ENCODE assay signal across 1 cellular context in genomic region chr1:3453891-3454810, GRCh38.
TF ChIP-seq lines count a peak whose summit lies in the region.

TSS of gene ARHGEF16 (plus strand) at chr1:3454665. CDS start at chr1:3463085, 8,420 bp downstream.

TF ChIP-seq in K562, 482 proteins besides CTCF, POLR2A, EP300 and RAD21 (continued from another document and continues in another):
- TF ChIP-seq RBM25 (IDR thresholded peaks at IDR 0.05; ENCODE audit: low read depth, low read length, severe bottlenecking) (peak; percentile 79), USF1 (CRISPR knock-in tag; IDR thresholded peaks at IDR 0.05) (peak; percentile 80), HNRNPL (IDR thresholded peaks at IDR 0.05; ENCODE audit: low read depth, low read length) (no peak), CBX1 (IDR thresholded peaks at IDR 0.05; ENCODE audit: low read depth) (0 out of 2 replicates have a peak, but pooled peaks have one; percentile 52), ZNF24 (IDR thresholded peaks at IDR 0.05) (peak; percentile 13; the same call in 1 of the 2 replicates), MAZ (CRISPR knock-in tag; conservative IDR thresholded peaks at IDR 0.05 in 1 of 2, IDR thresholded peaks at IDR 0.05 in 1 of 2) (peak; percentile 50 to 58), ELF4 (CRISPR knock-in tag; IDR thresholded peaks at IDR 0.05) (no peak), ATF7 (IDR thresholded peaks at IDR 0.05) (peak; percentile 28; the same call in 1 of the 2 replicates), NR3C1 (CRISPR knock-in tag; IDR thresholded peaks at IDR 0.05) (0 out of 2 replicates have a peak, but pooled peaks have one; percentile 39), ZKSCAN8 (CRISPR knock-in tag; IDR thresholded peaks at IDR 0.05) (no peak), CCNT2 (IDR thresholded peaks at IDR 0.05; ENCODE audit: borderline replicate concordance, extremely low read depth, insufficient read length, low read depth, low read length) (peak; percentile 40), ZBTB1 (CRISPR knock-in tag; IDR thresholded peaks at IDR 0.05; ENCODE audit: borderline replicate concordance, low read depth) (peak; percentile 81; the same call in 1 of the 2 replicates), EP400 (IDR thresholded peaks at IDR 0.05) (no peak), RREB1 (CRISPR knock-in tag; IDR thresholded peaks at IDR 0.05) (0 out of 2 replicates have a peak, but pooled peaks have one; percentile 12), BCOR (IDR thresholded peaks at IDR 0.05) (peak; percentile 90), PCBP1 (IDR thresholded peaks at IDR 0.05; ENCODE audit: low read depth, low read length, poor library complexity, severe bottlenecking) (peak; percentile 26), RERE (CRISPR knock-in tag; IDR thresholded peaks at IDR 0.05; ENCODE audit: borderline replicate concordance) (no peak), HMGN3 (IDR thresholded peaks at IDR 0.05; ENCODE audit: borderline replicate concordance, extremely low read depth, insufficient read length, low read depth, low read length) (peak; percentile 16), CGGBP1 (CRISPR knock-in tag; IDR thresholded peaks at IDR 0.05) (peak; percentile 51; the same call in 1 of the 2 replicates), TRIM28 (IDR thresholded peaks at IDR 0.05) (no peak), PTRF (tag; IDR thresholded peaks at IDR 0.05) (no peak), PRPF4 (IDR thresholded peaks at IDR 0.05; ENCODE audit: insufficient read depth, low read depth, low read length, poor library complexity, severe bottlenecking) (no peak), BRD9 (IDR thresholded peaks at IDR 0.05; ENCODE audit: low read depth, partially characterized antibody) (no peak), RFX5 (IDR thresholded peaks at IDR 0.05; ENCODE audit: low read depth, low read length) (no peak), ZNF764 (CRISPR knock-in tag; IDR thresholded peaks at IDR 0.05; ENCODE audit: low read depth) (peak; percentile 32; the same call in 1 of the 2 replicates), SAFB (IDR thresholded peaks at IDR 0.05; ENCODE audit: borderline replicate concordance, low read depth, low read length) (0 out of 2 replicates have a peak, but pooled peaks have one; percentile 18), FIP1L1 (IDR thresholded peaks at IDR 0.05; ENCODE audit: low read depth, low read length, poor library complexity, severe bottlenecking) (no peak), PHF8 (IDR thresholded peaks at IDR 0.05; ENCODE audit: borderline replicate concordance, low read length) (peak; percentile 23; the same call in 1 of the 2 replicates), ZNF609 (CRISPR knock-in tag; IDR thresholded peaks at IDR 0.05; ENCODE audit: borderline replicate concordance) (no peak), POLR2AphosphoS2 (IDR thresholded peaks at IDR 0.05; ENCODE audit: low read length) (no peak), ZNF263 (CRISPR knock-in tag; IDR thresholded peaks at IDR 0.05; ENCODE audit: borderline replicate concordance) (peak; percentile 52; the same call in 1 of the 2 replicates), NKRF (IDR thresholded peaks at IDR 0.05; ENCODE audit: borderline replicate concordance) (no peak), KDM5B (IDR thresholded peaks at IDR 0.05; ENCODE audit: insufficient replicate concordance, low read depth, low read length) (peak; percentile 32), CTCFL (IDR thresholded peaks at IDR 0.05; ENCODE audit: borderline replicate concordance, insufficient read depth, low read depth, low read length, poor library complexity, severe bottlenecking) (peak; percentile 92), SNIP1 (IDR thresholded peaks at IDR 0.05; ENCODE audit: low read depth) (no peak), SETDB1 (IDR thresholded peaks at IDR 0.05; ENCODE audit: low read length) (no peak), YY1 (IDR thresholded peaks at IDR 0.05; ENCODE audit: borderline replicate concordance in 1 of 3, control insufficient read depth in 1 of 3, extremely low read depth in 1 of 3, insufficient read depth in 3 of 3, insufficient read length in 1 of 3, insufficient replicate concordance in 2 of 3, low read depth in 1 of 3, low read length in 2 of 3) (peak in 1 of 3 experiments; percentile 11)
